Comparison of ENCODE assay signal across 8 cellular contexts in genomic region chr10:73871915-73872710, GRCh38. TPM values are rescaled to one million over a fixed set of nuclear protein-coding genes. Genes with fewer than 3 reads are reported as not detected.
DNase-seq lines count a peak whose midpoint lies in the region; ATAC-seq and TF ChIP-seq lines count a peak whose summit lies in the region.

No MANE protein-coding gene starts in this region.

- no peak for TF ChIP-seq POLR2A in suprapubic skin (IDR thresholded peaks at IDR 0.05)

- H3K9me3 ChIP-seq in suprapubic skin = no peaks in the 10 kb centered on the region

- CTCF ChIA-PET in activated CD4-positive, alpha-beta T cell treated with anti-CD3 and anti-CD28 coated beads, Interleukin-2, amount 10 ng/mL, durations not matched to agents 7 days and 5 days (lab: Charles Lee) = no interaction called here

- DNase-seq in activated CD4-positive, alpha-beta T cell treated with anti-CD3 and anti-CD28 coated beads, Interleukin-2, amount 10 ng/mL, durations not matched to agents 7 days and 5 days = no peak
- DNase-seq in activated CD4-positive, alpha-beta T cell treated with anti-CD3 and anti-CD28 coated beads for 48 hours = no peak
- DNase-seq in hepatic stellate cell (ENCODE audit: low spot score) = peak; percentile 78
- no peak for DNase-seq in suprapubic skin (ENCODE audit: low spot score in 2 of 2)
- DNase-seq in NCI-H82 (lab: John Stamatoyannopoulos, UW) = no peak
- no peak for DNase-seq in ecto neural progenitor cell (ENCODE audit: low spot score)

- peaks cover 48% of the 10 kb centered on the region for H3K4me1 ChIP-seq in suprapubic skin

- peak overlapping the region; percentile 90 for H3K4me3 ChIP-seq in suprapubic skin

- peaks cover 19% of the 10 kb centered on the region for H3K36me3 ChIP-seq in suprapubic skin

- peaks cover 46% of the 10 kb centered on the region for H3K36me3 Mint-ChIP-seq in activated CD4-positive, alpha-beta T cell treated with anti-CD3 and anti-CD28 coated beads, Interleukin-2, amount 10 ng/mL, durations not matched to agents 7 days and 5 days (ENCODE audit: low read depth)
- peaks cover 11% of the 10 kb centered on the region for H3K36me3 Mint-ChIP-seq in activated T-helper 17 cell treated with anti-CD3 and anti-CD28 coated beads, Interleukin-2, amount 50 U/mL, for 72 hours (ENCODE audit: low read depth)

- no peaks in the 10 kb centered on the region for H3K27me3 Mint-ChIP-seq in activated CD4-positive, alpha-beta T cell treated with anti-CD3 and anti-CD28 coated beads, Interleukin-2, amount 10 ng/mL, durations not matched to agents 7 days and 5 days
- H3K27me3 Mint-ChIP-seq in activated T-helper 17 cell treated with anti-CD3 and anti-CD28 coated beads, Interleukin-2, amount 50 U/mL, for 72 hours = no peaks in the 10 kb centered on the region

- H3K4me3 Mint-ChIP-seq in activated CD4-positive, alpha-beta T cell treated with anti-CD3 and anti-CD28 coated beads, Interleukin-2, amount 10 ng/mL, durations not matched to agents 7 days and 5 days = peak overlapping the region; percentile 77
- peak overlapping the region; percentile 77 for H3K4me3 Mint-ChIP-seq in activated T-helper 17 cell treated with anti-CD3 and anti-CD28 coated beads, Interleukin-2, amount 50 U/mL, for 72 hours

- H3K4me1 Mint-ChIP-seq in activated CD4-positive, alpha-beta T cell treated with anti-CD3 and anti-CD28 coated beads, Interleukin-2, amount 10 ng/mL, durations not matched to agents 7 days and 5 days = peaks cover 76% of the 10 kb centered on the region
- H3K4me1 Mint-ChIP-seq in activated T-helper 17 cell treated with anti-CD3 and anti-CD28 coated beads, Interleukin-2, amount 50 U/mL, for 72 hours = peaks cover 21% of the 10 kb centered on the region

- H3K9me3 Mint-ChIP-seq in activated CD4-positive, alpha-beta T cell treated with anti-CD3 and anti-CD28 coated beads, Interleukin-2, amount 10 ng/mL, durations not matched to agents 7 days and 5 days = no peaks in the 10 kb centered on the region
- no peaks in the 10 kb centered on the region for H3K9me3 Mint-ChIP-seq in activated T-helper 17 cell treated with anti-CD3 and anti-CD28 coated beads, Interleukin-2, amount 50 U/mL, for 72 hours

- POLR2A ChIA-PET in activated CD4-positive, alpha-beta T cell treated with anti-CD3 and anti-CD28 coated beads, Interleukin-2, amount 10 ng/mL, durations not matched to agents 7 days and 5 days (lab: Charles Lee) = no interaction called here

- no peak overlapping the region for H3K27ac Mint-ChIP-seq in activated CD4-positive, alpha-beta T cell treated with anti-CD3 and anti-CD28 coated beads, Interleukin-2, amount 10 ng/mL, durations not matched to agents 7 days and 5 days
- H3K27ac Mint-ChIP-seq in activated T-helper 17 cell treated with anti-CD3 and anti-CD28 coated beads, Interleukin-2, amount 50 U/mL, for 72 hours = peak overlapping the region; percentile 80

- no peak for TF ChIP-seq EP300 in suprapubic skin (IDR thresholded peaks at IDR 0.05)

- 47% methylated on average over 7 of the region's 7 CpGs for WGBS in suprapubic skin

- TF ChIP-seq CTCF in suprapubic skin (IDR thresholded peaks at IDR 0.05) = no peak

- no peaks in the 10 kb centered on the region for H3K27me3 ChIP-seq in suprapubic skin

- H3K27ac ChIP-seq in suprapubic skin = no peak overlapping the region

- ATAC-seq in activated T-helper 17 cell treated with anti-CD3 and anti-CD28 coated beads, Interleukin-2, amount 50 U/mL, for 72 hours (replicated peaks) = no peak
- no peak for ATAC-seq in GM19397 (IDR thresholded peaks at IDR 0.05; ENCODE audit: unreplicated experiment)

RNA-seq across cellular contexts. Expression of gene CAMK2G, which starts 2.2 kb away (rescaled TPM):
- 10 to 100 TPM; 54.4 to 55.8 TPM for total RNA-seq in activated CD4-positive, alpha-beta T cell treated with anti-CD3 and anti-CD28 coated beads, Interleukin-2, amount 10 ng/mL, durations not matched to agents 7 days and 5 days
- 10 to 100 TPM; 19.5 to 23.2 TPM for total RNA-seq in activated T-helper 17 cell treated with anti-CD3 and anti-CD28 coated beads, Interleukin-2, amount 50 U/mL, for 72 hours
- 10 to 100 TPM; 16.9 to 35.2 (median 20.6) TPM for total RNA-seq in suprapubic skin

RNA-seq across cellular contexts. Expression of gene PLAU, which starts 38.8 kb away (rescaled TPM):
- under 1 TPM; 0.89 to 0.96 TPM for total RNA-seq in activated CD4-positive, alpha-beta T cell treated with anti-CD3 and anti-CD28 coated beads, Interleukin-2, amount 10 ng/mL, durations not matched to agents 7 days and 5 days
- total RNA-seq in activated T-helper 17 cell treated with anti-CD3 and anti-CD28 coated beads, Interleukin-2, amount 50 U/mL, for 72 hours = under 1 TPM; 0.37 to 0.67 TPM
- total RNA-seq in suprapubic skin = 10 to 100 TPM in 2 of 4 donors, 1 to 10 TPM in 2; 8.4 to 19.1 (median 10.8) TPM

Comparison
In these comparisons a context has a peak if more than half of its experiments do, and no peak if none do; other contexts are left out.
1. RNA of gene PLAU, which starts 38.8 kb away (total RNA-seq): 8.4 to 19.1 TPM in suprapubic skin; 0.89 to 0.96 TPM in activated CD4-positive, alpha-beta T cell treated with anti-CD3 and anti-CD28 coated beads, Interleukin-2, amount 10 ng/mL, durations not matched to agents 7 days and 5 days and 0.37 to 0.67 TPM in activated T-helper 17 cell treated with anti-CD3 and anti-CD28 coated beads, Interleukin-2, amount 50 U/mL, for 72 hours; every median in the first group is over 4 times any median in the second.